13 cellular contexts compared by ENCODE assay signal in genomic region chr17:9004132-9004960, GRCh38. TPM values are rescaled to one million over a fixed set of nuclear protein-coding genes. Genes with fewer than 3 reads are reported as not detected.
DNase-seq lines count a peak whose midpoint lies in the region; ATAC-seq and TF ChIP-seq lines count a peak whose summit lies in the region.
"Had no signal": no experiment of that assay in that cellular context is flagged by ENCODE, and none has a peak within 500 bp of the region (broad histone marks: within the 10 kb centered on the region; RNA-seq: fewer than 3 reads in every experiment).

No MANE protein-coding gene starts in this region.

- no peak overlapping the region for H4K8ac ChIP-seq in mesenchymal stem cell (ENCODE audit: low read length)

- peaks cover 8% of the 10 kb centered on the region for H3K27me3 Mint-ChIP-seq in MCF 10A (ENCODE audit: insufficient read depth, unreplicated experiment)

- ATAC-seq in HG02763 (IDR thresholded peaks at IDR 0.05; ENCODE audit: unreplicated experiment), result no peak
- ATAC-seq in HG02759 (IDR thresholded peaks at IDR 0.05; ENCODE audit: unreplicated experiment), result no peak

- H3K27ac Mint-ChIP-seq in MCF 10A (ENCODE audit: low read depth, unreplicated experiment), result no peak overlapping the region
- H3K27ac Mint-ChIP-seq: stimulated activated naive CD8-positive, alpha-beta T cell treated with anti-CD3 and anti-CD28 coated beads, Interleukin-15, Interleukin-2, amounts not matched to agents 100 ng/mL and 50 ng/mL, for 24 hours had no signal

- H3K23ac ChIP-seq in mesenchymal stem cell (ENCODE audit: low read length in 2 of 2), result no peak overlapping the region

- H3K9ac ChIP-seq in mesenchymal stem cell (ENCODE audit: low read length), result no peak overlapping the region

- no peak overlapping the region for H2AK5ac ChIP-seq in mesenchymal stem cell (ENCODE audit: low read length, severe bottlenecking)

- POLR2A ChIA-PET in MCF 10A (lab: Yijun Ruan, JAX), result no interaction called here

- H3K4me2 ChIP-seq in mesenchymal stem cell (ENCODE audit: low read length, poor library complexity, severe bottlenecking), result peak overlapping the region; percentile 91

- H3K36me3 Mint-ChIP-seq in MCF 10A (ENCODE audit: insufficient read depth, unreplicated experiment), result no peaks in the 10 kb centered on the region

- DNase-seq in breast epithelium (ENCODE audit: low spot score in 2 of 2) (no peak), MCF 10A (ENCODE audit: unreplicated experiment) (no peak), mesenchymal stem cell (no peak), tibial artery (no peak), HT-29 (ENCODE audit: low spot score) (no peak)
- DNase-seq: AML-193, NCI-H446 treated with DMSO at 0.1 percent for 48 hours, SW 1271 had no signal

- no peak overlapping the region for H3K18ac ChIP-seq in mesenchymal stem cell (ENCODE audit: low read depth in 1 of 2, low read length in 2 of 2)

- H2BK120ac ChIP-seq in mesenchymal stem cell (ENCODE audit: low read depth, low read length), result no peak overlapping the region

- intact Hi-C loops in breast epithelium (cut with DNase I; ENCODE audit: low total_unique reads) (no loop called here), MCF 10A (cut with micrococcal nuclease) (no loop called here), tibial artery (cut with DNase I; ENCODE audit: low total_unique reads) (loop anchor here (10.0 kb wide), 1 partner anchor 170 kb away; no protein-coding TSS in a partner anchor)

- H3K79me1 ChIP-seq in mesenchymal stem cell (replicated peaks; ENCODE audit: low read length, poor library complexity, severe bottlenecking), result no peaks in the 10 kb centered on the region

- H3K4me3 ChIP-seq in breast epithelium, result peak overlapping the region; percentile 47 to 72 (median 50)
- H3K4me3 ChIP-seq in ectodermal cell (ENCODE audit: insufficient read depth, low read depth, low read length), result peak overlapping the region; percentile 20
- H3K4me3 ChIP-seq in mesenchymal stem cell (ENCODE audit: insufficient read depth in 1 of 2, low read depth in 1 of 2, low read length in 2 of 2), result no peak overlapping the region
- H3K4me3 ChIP-seq in tibial artery, result peak overlapping the region; percentile 57 to 60

- H2BK15ac ChIP-seq in mesenchymal stem cell (ENCODE audit: low read depth, poor library complexity, severe bottlenecking), result no peak overlapping the region

- H3K27me3 ChIP-seq in breast epithelium, result peaks cover 0 to 38% of the 10 kb centered on the region in 2 donors
- peaks cover 94% of the 10 kb centered on the region for H3K27me3 ChIP-seq in ectodermal cell (ENCODE audit: control insufficient read depth, insufficient read depth, low read length, poor library complexity, severe bottlenecking)
- H3K27me3 ChIP-seq in mesenchymal stem cell (ENCODE audit: control insufficient read depth in 1 of 2, insufficient read depth in 1 of 2, low read length in 2 of 2), result peaks cover 68% of the 10 kb centered on the region in 2 experiments
- H3K27me3 ChIP-seq in tibial artery, result peaks cover 0 to 33% of the 10 kb centered on the region in 2 donors

- no peak overlapping the region for H3K27ac ChIP-seq in breast epithelium
- no peak overlapping the region for H3K27ac ChIP-seq in ectodermal cell (ENCODE audit: insufficient read depth, low read depth, low read length, poor library complexity, severe bottlenecking)
- H3K27ac ChIP-seq in mesenchymal stem cell (ENCODE audit: low read length, poor library complexity, severe bottlenecking), result no peak overlapping the region
- peak overlapping the region in 1 of 2 donors; percentile 60 for H3K27ac ChIP-seq in tibial artery

- H3K4me1 Mint-ChIP-seq in MCF 10A (ENCODE audit: insufficient read depth, unreplicated experiment), result no peaks in the 10 kb centered on the region

- no peak overlapping the region for H2BK12ac ChIP-seq in mesenchymal stem cell (ENCODE audit: low read length in 2 of 2)

- CTCF ChIA-PET in MCF 10A (lab: Yijun Ruan, JAX), result interaction anchor here (0.5 to 1.5 kb wide), 5 partner anchors 9 to 248 kb away, joined by 3 to 6 read pairs (median 3); no protein-coding TSS in a partner anchor

- peaks cover 0 to 11% of the 10 kb centered on the region in 2 donors for H3K4me1 ChIP-seq in breast epithelium
- peaks cover 10% of the 10 kb centered on the region for H3K4me1 ChIP-seq in ectodermal cell (ENCODE audit: control insufficient read depth, insufficient read depth, low read length)
- H3K4me1 ChIP-seq in mesenchymal stem cell (ENCODE audit: control insufficient read depth, insufficient read depth, low read depth, low read length), result peaks cover 23% of the 10 kb centered on the region
- H3K4me1 ChIP-seq in tibial artery, result peaks cover 0 to 19% (median 14%) of the 10 kb centered on the region in 4 donors

- no TSS peak for BruUV-seq in MCF 10A (replicated peaks; lab: Mats Ljungman, UMichigan)

- H2AFZ ChIP-seq in mesenchymal stem cell (ENCODE audit: low read depth, low read length), result no peak overlapping the region

- H3K14ac ChIP-seq in mesenchymal stem cell (ENCODE audit: low read length in 2 of 2), result no peak overlapping the region

- H3K9me3 ChIP-seq in breast epithelium, result no peaks in the 10 kb centered on the region
- no peaks in the 10 kb centered on the region for H3K9me3 ChIP-seq in ectodermal cell (ENCODE audit: control insufficient read depth, low read length)
- H3K9me3 ChIP-seq in mesenchymal stem cell (ENCODE audit: control insufficient read depth, low read length), result no peaks in the 10 kb centered on the region
- no peaks in the 10 kb centered on the region for H3K9me3 ChIP-seq in tibial artery

- H3K36me3 ChIP-seq in breast epithelium, result no peaks in the 10 kb centered on the region
- H3K36me3 ChIP-seq in ectodermal cell (ENCODE audit: control insufficient read depth, insufficient read depth, low read length), result no peaks in the 10 kb centered on the region
- H3K36me3 ChIP-seq in mesenchymal stem cell (ENCODE audit: control insufficient read depth in 1 of 2, insufficient read depth in 2 of 2, low read depth in 1 of 2, low read length in 2 of 2), result no peaks in the 10 kb centered on the region
- no peaks in the 10 kb centered on the region for H3K36me3 ChIP-seq in tibial artery

- no peak for TF ChIP-seq POLR2A in breast epithelium (IDR thresholded peaks at IDR 0.05)

- H3K4ac ChIP-seq in mesenchymal stem cell (ENCODE audit: low read depth in 1 of 2, low read length in 2 of 2), result no peak overlapping the region

- no peak for TF ChIP-seq CTCF in breast epithelium (IDR thresholded peaks at IDR 0.05)
- TF ChIP-seq CTCF in MCF 10A (IDR thresholded peaks at IDR 0.05; ENCODE audit: unreplicated experiment), result no peak
- TF ChIP-seq CTCF in tibial artery (IDR thresholded peaks at IDR 0.05), result no peak

- H3K4me3 Mint-ChIP-seq in MCF 10A (ENCODE audit: unreplicated experiment), result no peak overlapping the region

- no peak overlapping the region for H2BK5ac ChIP-seq in mesenchymal stem cell (ENCODE audit: low read depth, low read length, poor library complexity, severe bottlenecking)

- H4K91ac ChIP-seq in mesenchymal stem cell (ENCODE audit: low read length), result no peak overlapping the region

- peaks cover 12% of the 10 kb centered on the region for H3K9me3 Mint-ChIP-seq in MCF 10A (ENCODE audit: unreplicated experiment)
- H3K9me3 Mint-ChIP-seq: stimulated activated naive CD8-positive, alpha-beta T cell treated with anti-CD3 and anti-CD28 coated beads, Interleukin-15, Interleukin-2, amounts not matched to agents 100 ng/mL and 50 ng/mL, for 24 hours had no signal

- 5% methylated on average over 58 of the region's 58 CpGs for WGBS in ectodermal cell, 2 experiments
- WGBS in mesenchymal stem cell, result 8% methylated on average over 58 of the region's 58 CpGs

RNA-seq across cellular contexts. Expression of gene NTN1, which starts 17.0 kb away (rescaled TPM):
- 1 to 10 TPM; 2.2 to 3.7 (median 3.3) TPM for total RNA-seq in breast epithelium
- total RNA-seq in MCF 10A (2022), result 0.10 and 0.23 TPM in 2 replicates
- 3.0 TPM for polyA plus RNA-seq in ectodermal cell (2013, experiment 1 of 4)
- 2.8 TPM for polyA plus RNA-seq in ectodermal cell (2013, experiment 2 of 4)
- polyA plus RNA-seq in ectodermal cell (2013, experiment 3 of 4), result 2.8 TPM
- polyA plus RNA-seq in ectodermal cell (2013, experiment 4 of 4), result 2.6 TPM
- 0.14 TPM for polyA plus RNA-seq in mesenchymal stem cell (2013, experiment 1 of 2)
- 0.19 TPM for polyA plus RNA-seq in mesenchymal stem cell (2013, experiment 2 of 2)
- 0.03 and 0.10 TPM in 2 replicates for total RNA-seq in HT-29 (2014; rRNA removed; shearing (Covaris generic))

RNA-seq across cellular contexts. Expression of gene PIK3R5, which starts 38.8 kb away (rescaled TPM):
- total RNA-seq in breast epithelium (10 to 100 TPM in 2 of 3 donors, 1 to 10 TPM in 1; 9.8 to 28.6 (median 12.3) TPM), MCF 10A (2022) (not detected in 2 replicates)
- 1.4 TPM for polyA plus RNA-seq in ectodermal cell (2013, experiment 1 of 4)
- polyA plus RNA-seq in ectodermal cell (2013, experiment 2 of 4), result 1.2 TPM
- 1.8 TPM for polyA plus RNA-seq in ectodermal cell (2013, experiment 3 of 4)
- 1.1 TPM for polyA plus RNA-seq in ectodermal cell (2013, experiment 4 of 4)
- polyA plus RNA-seq in mesenchymal stem cell (2013, experiment 1 of 2), result not detected
- polyA plus RNA-seq in mesenchymal stem cell (2013, experiment 2 of 2), result not detected
- total RNA-seq in HT-29 (2014; rRNA removed; shearing (Covaris generic)), result not detected in 2 replicates
- total RNA-seq: LHCN-M2 had no signal

Comparison
In these comparisons a context has a peak if more than half of its experiments do, and no peak if none do; other contexts are left out.
1. H3K4me3 ChIP-seq: peak in breast epithelium (3 of 3), ectodermal cell (single experiment) and tibial artery (2 of 2); none in mesenchymal stem cell (0 of 2).